13 cellular contexts compared by ENCODE assay signal in genomic region chr4:151567056-151567455, GRCh38.
A peak's percentile ranks its signal among the peaks of the same experiment; 100 is the strongest.
DNase-seq lines count a peak whose midpoint lies in the region; ATAC-seq and TF ChIP-seq lines count a peak whose summit lies in the region.
"Had no signal": no experiment of that assay in that cellular context is flagged by ENCODE, and none has a peak within 500 bp of the region (broad histone marks: within the 10 kb centered on the region; RNA-seq: fewer than 3 reads in every experiment).

No MANE protein-coding gene starts in this region.

- H3K27me3 ChIP-seq in suprapubic skin (no peaks in the 10 kb centered on the region), smooth muscle cell (ENCODE audit: low read depth) (no peaks in the 10 kb centered on the region)
- H3K27me3 ChIP-seq: upper lobe of right lung had no signal

- no peak overlapping the region for H2AFZ ChIP-seq in smooth muscle cell (ENCODE audit: low read depth)

- peaks cover 9 to 52% (median 18%) of the 10 kb centered on the region in 5 donors for H3K27me3 Mint-ChIP-seq in naive thymus-derived CD8-positive, alpha-beta T cell

- H3K4me3 Mint-ChIP-seq in naive thymus-derived CD8-positive, alpha-beta T cell, result no peak overlapping the region

- H3K9ac ChIP-seq in smooth muscle cell (ENCODE audit: low read depth), result no peak overlapping the region

- TF ChIP-seq CTCF in suprapubic skin (IDR thresholded peaks at IDR 0.05), result no peak
- TF ChIP-seq CTCF in smooth muscle cell (IDR thresholded peaks at IDR 0.05; ENCODE audit: borderline replicate concordance, insufficient read depth, poor library complexity, severe bottlenecking), result no peak

- H3K4me1 ChIP-seq in suprapubic skin (peaks cover 12% of the 10 kb centered on the region), smooth muscle cell (ENCODE audit: low read depth) (no peaks in the 10 kb centered on the region)
- H3K4me1 ChIP-seq: upper lobe of right lung had no signal

- H3F3A ChIP-seq in smooth muscle cell (ENCODE audit: low read depth), result no peaks in the 10 kb centered on the region

- no peaks in the 10 kb centered on the region for H3K9me3 Mint-ChIP-seq in naive thymus-derived CD8-positive, alpha-beta T cell

- no peaks in the 10 kb centered on the region for H3K36me3 ChIP-seq in suprapubic skin
- no peaks in the 10 kb centered on the region for H3K36me3 ChIP-seq in smooth muscle cell (ENCODE audit: low read depth)
- H3K36me3 ChIP-seq: upper lobe of right lung had no signal

- 66% methylated on average over 4 of the region's 4 CpGs for WGBS in suprapubic skin
- WGBS in smooth muscle cell (ENCODE audit: low lambda C conversion rate), result 88% methylated on average over 4 of the region's 4 CpGs

- peak; percentile 72 for DNase-seq in DMS153 treated with DMSO at 0.1 percent for 48 hours (lab: John Stamatoyannopoulos, UW; ENCODE audit: unreplicated experiment)
- DNase-seq in NCI-H748 (lab: John Stamatoyannopoulos, UW; ENCODE audit: unreplicated experiment), result peak; percentile 84
- no peak for DNase-seq in suprapubic skin (ENCODE audit: low spot score in 2 of 2)
- DNase-seq in iPS-NIHi11 (ENCODE audit: low spot score), result no peak
- no peak for DNase-seq in naive thymus-derived CD8-positive, alpha-beta T cell
- DNase-seq in smooth muscle cell (lab: John Stamatoyannopoulos, UW; ENCODE audit: unreplicated experiment), result no peak
- DNase-seq: activated CD8-positive, alpha-beta memory T cell treated with anti-CD3 and anti-CD28 coated beads, Interleukin-2, amount 50 U/mL, for 4 hours; erythroblast; GDM1; Karpas-422; upper lobe of right lung had no signal

- no peaks in the 10 kb centered on the region for H3K79me2 ChIP-seq in smooth muscle cell (ENCODE audit: low read depth)

- TF ChIP-seq POLR2A in suprapubic skin (IDR thresholded peaks at IDR 0.05), result no peak

- H3K27ac ChIP-seq in suprapubic skin, result no peak overlapping the region
- H3K27ac ChIP-seq in smooth muscle cell (ENCODE audit: low read depth), result no peak overlapping the region
- H3K27ac ChIP-seq: upper lobe of right lung had no signal

- no peaks in the 10 kb centered on the region for H4K20me1 ChIP-seq in smooth muscle cell (ENCODE audit: low read depth)

- peaks cover 0 to 6% (median 6%) of the 10 kb centered on the region in 3 donors for H3K36me3 Mint-ChIP-seq in naive thymus-derived CD8-positive, alpha-beta T cell

- no peak for TF ChIP-seq EP300 in suprapubic skin (IDR thresholded peaks at IDR 0.05)

- ATAC-seq in GM19438 (IDR thresholded peaks at IDR 0.05; ENCODE audit: low read depth, unreplicated experiment) (peak; percentile 83), HG02943 (IDR thresholded peaks at IDR 0.05; ENCODE audit: low read depth, unreplicated experiment) (peak; percentile 73)
- no peak for ATAC-seq in naive thymus-derived CD8-positive, alpha-beta T cell
- ATAC-seq: upper lobe of right lung had no signal

- peaks cover 5 to 21% (median 10%) of the 10 kb centered on the region in 4 donors for H3K4me1 Mint-ChIP-seq in naive thymus-derived CD8-positive, alpha-beta T cell

- no peak overlapping the region for H3K4me3 ChIP-seq in suprapubic skin
- H3K4me3 ChIP-seq in smooth muscle cell, result no peak overlapping the region
- H3K4me3 ChIP-seq: upper lobe of right lung had no signal

- POLR2A ChIA-PET in naive thymus-derived CD8-positive, alpha-beta T cell (lab: Charles Lee), result no interaction called here

- no peak overlapping the region for H3K27ac Mint-ChIP-seq in naive thymus-derived CD8-positive, alpha-beta T cell

- H3K9me3 ChIP-seq in suprapubic skin (no peaks in the 10 kb centered on the region), smooth muscle cell (replicated peaks; ENCODE audit: low read depth) (no peaks in the 10 kb centered on the region)
- H3K9me3 ChIP-seq: upper lobe of right lung had no signal

- H3K4me2 ChIP-seq in smooth muscle cell, result no peak overlapping the region

Comparison
In these comparisons a context has a peak if more than half of its experiments do, and no peak if none do; other contexts are left out.
1. DNase-seq: peak in DMS153 treated with DMSO at 0.1 percent for 48 hours (single experiment) and NCI-H748 (single experiment); none in suprapubic skin (0 of 2), iPS-NIHi11 (single experiment), naive thymus-derived CD8-positive, alpha-beta T cell (0 of 10) and smooth muscle cell (single experiment).
2. ATAC-seq: peak in GM19438 (single experiment) and HG02943 (single experiment); none in naive thymus-derived CD8-positive, alpha-beta T cell (0 of 2).